In the genomic region with DNA sequence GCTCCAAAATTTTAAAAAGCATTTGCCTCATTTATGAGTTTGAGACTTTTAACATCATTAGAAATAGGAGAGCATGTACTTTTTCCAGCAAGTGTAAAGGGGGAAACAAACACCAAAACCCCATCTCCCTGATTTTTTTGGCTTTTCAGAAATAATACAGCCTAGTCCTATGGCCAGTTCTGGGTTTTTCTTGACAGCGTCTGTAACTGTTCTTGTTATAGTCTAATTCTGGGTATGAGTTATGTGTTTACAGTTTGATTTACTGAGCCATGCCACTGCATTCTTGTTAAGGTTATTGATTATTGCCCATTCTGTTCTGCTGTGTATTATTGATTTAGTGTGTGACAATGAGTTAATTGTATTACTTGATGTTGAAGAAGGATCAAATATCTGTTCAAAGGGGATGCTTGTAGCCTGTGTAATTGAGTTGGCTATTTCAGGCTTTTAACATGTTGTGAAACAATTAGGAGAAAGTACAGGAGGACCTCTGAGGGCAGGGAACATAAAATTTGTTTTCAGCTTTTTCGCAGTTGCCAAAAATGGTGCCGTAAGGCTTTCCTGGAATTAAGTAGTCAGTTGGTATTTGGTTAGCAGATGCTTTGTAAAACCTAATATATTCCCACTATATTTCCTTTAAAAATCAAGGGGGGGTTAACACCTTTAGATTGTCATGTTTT, we compare ENCODE assay signal across 1 cellular context.
TF ChIP-seq lines count a peak whose summit lies in the region.

No MANE protein-coding gene starts in this region.

TF ChIP-seq in liver, 16 proteins besides CTCF, POLR2A, EP300 and RAD21 (continued from another document):
- TF ChIP-seq, protein P1, sequence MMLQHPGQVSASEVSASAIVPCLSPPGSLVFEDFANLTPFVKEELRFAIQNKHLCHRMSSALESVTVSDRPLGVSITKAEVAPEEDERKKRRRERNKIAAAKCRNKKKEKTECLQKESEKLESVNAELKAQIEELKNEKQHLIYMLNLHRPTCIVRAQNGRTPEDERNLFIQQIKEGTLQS (IDR thresholded peaks at IDR 0.05) = peak; percentile 47
